17 cellular contexts compared by ENCODE assay signal in the genomic region with DNA sequence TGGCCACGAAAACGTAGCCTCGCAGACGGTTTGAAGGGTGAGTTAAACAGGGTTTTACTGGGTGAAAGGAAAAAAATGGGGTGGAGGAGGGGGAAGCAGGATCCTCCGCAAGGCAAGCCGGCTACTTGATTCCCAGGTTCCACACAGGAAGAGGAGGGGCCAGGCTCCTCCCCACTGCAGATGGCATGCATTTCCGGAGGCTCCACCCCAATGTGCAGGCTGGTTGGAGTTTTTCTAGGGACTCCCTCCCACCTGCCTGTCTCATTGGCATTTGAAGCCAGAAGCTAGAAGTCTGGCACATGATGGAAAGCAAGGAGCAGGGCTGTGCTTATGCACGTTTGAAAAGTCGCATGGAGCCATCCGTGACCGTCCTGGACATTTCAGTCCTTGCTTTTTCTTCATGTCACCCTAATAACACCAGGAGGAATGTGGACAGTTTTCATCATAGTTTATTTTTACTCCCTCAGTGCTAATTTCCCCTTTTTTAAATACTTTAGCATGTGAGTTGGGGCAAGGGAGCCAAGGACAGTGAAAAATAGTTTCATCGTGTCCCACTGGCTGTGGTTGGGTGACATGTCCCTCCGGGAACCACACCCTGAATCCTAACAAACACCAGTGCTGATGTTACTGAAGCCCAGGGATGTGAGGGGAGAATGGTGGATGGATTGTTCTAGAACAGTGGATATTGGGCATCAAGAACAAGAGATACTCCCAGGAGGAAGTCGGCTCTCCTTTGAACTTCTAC.
DNase-seq lines count a peak whose midpoint lies in the region; ATAC-seq and TF ChIP-seq lines count a peak whose summit lies in the region.
"Had no signal": no experiment of that assay in that cellular context is flagged by ENCODE, and none has a peak within 500 bp of the region (broad histone marks: within the 10 kb centered on the region; RNA-seq: fewer than 3 reads in every experiment).

No MANE protein-coding gene starts in this region.

- H3K4me3 Mint-ChIP-seq in CD14-positive monocyte: peak overlapping the region; percentile 52 to 85
- peak overlapping the region; percentile 28 for H3K4me3 Mint-ChIP-seq in dendritic cell treated with granulocyte-macrophage colony-stimulating factor and Interleukin-4, amounts not matched to agents 40 ng/mL and 50 ng/mL, for 4 days
- no peak overlapping the region for H3K4me3 Mint-ChIP-seq in T-cell
- H3K4me3 Mint-ChIP-seq: B cell; naive B cell; stimulated activated memory B cell treated with anti-CD40 and anti-IgM and Interleukin-4, amounts not matched to agents 10 μg/mL and 1 μg/mL and 100 μg/mL, for 72 hours had no signal

- H3K9me3 Mint-ChIP-seq in CD14-positive monocyte (no peaks in the 10 kb centered on the region), T-cell (no peaks in the 10 kb centered on the region)
- no peaks in the 10 kb centered on the region for H3K9me3 Mint-ChIP-seq in dendritic cell treated with granulocyte-macrophage colony-stimulating factor and Interleukin-4, amounts not matched to agents 40 ng/mL and 50 ng/mL, for 4 days
- H3K9me3 Mint-ChIP-seq: stimulated activated memory B cell treated with anti-CD40 and anti-IgM and Interleukin-4, amounts not matched to agents 10 μg/mL and 1 μg/mL and 100 μg/mL, for 72 hours had no signal

- H2AFZ ChIP-seq in GM23248: no peak overlapping the region

- H3K4me1 ChIP-seq in GM23248 (ENCODE audit: insufficient read depth): no peaks in the 10 kb centered on the region

- H3K27me3 Mint-ChIP-seq in CD14-positive monocyte (ENCODE audit: low read depth in 3 of 3) (peaks cover 0 to 4% (median 0%) of the 10 kb centered on the region in 3 donors), T-cell (peaks cover 6 to 8% of the 10 kb centered on the region in 2 donors)
- H3K27me3 Mint-ChIP-seq in dendritic cell treated with granulocyte-macrophage colony-stimulating factor and Interleukin-4, amounts not matched to agents 40 ng/mL and 50 ng/mL, for 4 days: no peaks in the 10 kb centered on the region

- no peak overlapping the region for H3K9ac ChIP-seq in GM23248

- H3K4me2 ChIP-seq in GM23248 (ENCODE audit: unreplicated experiment): no peak overlapping the region

- peak overlapping the region; percentile 77 to 97 (median 92) for H3K27ac Mint-ChIP-seq in CD14-positive monocyte
- peak overlapping the region; percentile 69 for H3K27ac Mint-ChIP-seq in dendritic cell treated with granulocyte-macrophage colony-stimulating factor and Interleukin-4, amounts not matched to agents 40 ng/mL and 50 ng/mL, for 4 days
- no peak overlapping the region for H3K27ac Mint-ChIP-seq in T-cell
- H3K27ac Mint-ChIP-seq: B cell; naive B cell; stimulated activated memory B cell treated with anti-CD40 and anti-IgM and Interleukin-4, amounts not matched to agents 10 μg/mL and 1 μg/mL and 100 μg/mL, for 72 hours had no signal

- H3K36me3 Mint-ChIP-seq in CD14-positive monocyte (peaks cover 0 to under 1% of the 10 kb centered on the region in 2 donors), T-cell (no peaks in the 10 kb centered on the region)
- H3K36me3 Mint-ChIP-seq in dendritic cell treated with granulocyte-macrophage colony-stimulating factor and Interleukin-4, amounts not matched to agents 40 ng/mL and 50 ng/mL, for 4 days (ENCODE audit: low read depth): no peaks in the 10 kb centered on the region
- H3K36me3 Mint-ChIP-seq: naive B cell; stimulated activated memory B cell treated with anti-CD40 and anti-IgM and Interleukin-4, amounts not matched to agents 10 μg/mL and 1 μg/mL and 100 μg/mL, for 72 hours had no signal

- TF ChIP-seq CTCF in CD14-positive monocyte (IDR thresholded peaks at IDR 0.05): no peak

- DNase-seq in CD14-positive monocyte (ENCODE audit: low spot score) (peak; percentile 59), HT1080 (ENCODE audit: low read depth) (peak; percentile 12), NCI-H524 (lab: John Stamatoyannopoulos, UW) (peak; percentile 96 to 98), NCI-H226 (no peak), T-cell (no peak), inferior parietal cortex (ENCODE audit: extremely low spot score) (no peak), GM23248 (no peak)
- DNase-seq: activated T-cell treated with anti-CD3 and anti-CD28 coated beads, Interleukin-2, amount 50 U/mL, for 48 hours; amniotic stem cell; erythroblast; head of caudate nucleus; naive B cell; retina; stimulated activated CD4-positive, alpha-beta T cell treated with anti-CD3 and anti-CD28 coated beads, Interleukin-4, amount 100 ng/mL, for 24 hours had no signal

- CTCF ChIA-PET in T-cell (lab: Charles Lee): no interaction called here

- intact Hi-C loops in CD14-positive monocyte (cut with micrococcal nuclease): loop anchor here in 1 of 2 donors (5.0 to 10.0 kb wide), 2 partner anchors 64 to 353 kb away; no protein-coding TSS in a partner anchor
- intact Hi-C loops in dendritic cell treated with granulocyte-macrophage colony-stimulating factor and Interleukin-4, amounts not matched to agents 40 ng/mL and 50 ng/mL, for 4 days (cut with micrococcal nuclease): no loop called here

- H3F3A ChIP-seq in GM23248 (ENCODE audit: insufficient read depth): no peaks in the 10 kb centered on the region

- POLR2A ChIA-PET in T-cell (lab: Charles Lee): no interaction called here

- no peaks in the 10 kb centered on the region for H4K20me1 ChIP-seq in GM23248 (ENCODE audit: insufficient read depth)

- no peaks in the 10 kb centered on the region for H3K9me3 ChIP-seq in GM23248 (ENCODE audit: low read depth)

- H3K27ac ChIP-seq in GM23248: no peak overlapping the region

- ATAC-seq in T-cell (replicated peaks in 1 of 4): no peak

- no peaks in the 10 kb centered on the region for H3K36me3 ChIP-seq in GM23248 (ENCODE audit: low read depth)

- H3K4me1 Mint-ChIP-seq in CD14-positive monocyte (peaks cover 53% of the 10 kb centered on the region), T-cell (no peaks in the 10 kb centered on the region)
- peaks cover 49% of the 10 kb centered on the region for H3K4me1 Mint-ChIP-seq in dendritic cell treated with granulocyte-macrophage colony-stimulating factor and Interleukin-4, amounts not matched to agents 40 ng/mL and 50 ng/mL, for 4 days (ENCODE audit: low read depth)
- H3K4me1 Mint-ChIP-seq: B cell; naive B cell; stimulated activated memory B cell treated with anti-CD40 and anti-IgM and Interleukin-4, amounts not matched to agents 10 μg/mL and 1 μg/mL and 100 μg/mL, for 72 hours had no signal

- no peaks in the 10 kb centered on the region; the same call in 1 of the 2 replicates for H3K27me3 ChIP-seq in GM23248 (replicated peaks; ENCODE audit: insufficient read depth)

- H3K79me2 ChIP-seq in GM23248 (ENCODE audit: insufficient read depth): no peaks in the 10 kb centered on the region

- WGBS in GM23248 (ENCODE audit: low coverage in 1 of 2, low lambda C conversion rate in 2 of 2, missing lambda C conversion rate in 2 of 2), 2 experiments: 32 to 37% methylated on average over 14 of the region's 14 CpGs

- H3K4me3 ChIP-seq in GM23248: no peak overlapping the region

- in situ Hi-C loops in GM23248 (cut with MboI): no loop called here

- H3K9me2 ChIP-seq in GM23248 (ENCODE audit: insufficient read depth): no peaks in the 10 kb centered on the region

Comparison
In these comparisons a context has a peak if more than half of its experiments do, and no peak if none do; other contexts are left out.
1. DNase-seq: peak in CD14-positive monocyte (single experiment), HT1080 (single experiment) and NCI-H524 (2 of 2); none in NCI-H226 (single experiment), T-cell (0 of 34), inferior parietal cortex (single experiment) and GM23248 (single experiment).
2. H3K27ac Mint-ChIP-seq: peak in CD14-positive monocyte (7 of 7) and dendritic cell treated with granulocyte-macrophage colony-stimulating factor and Interleukin-4, amounts not matched to agents 40 ng/mL and 50 ng/mL, for 4 days (single experiment); none in T-cell (0 of 2).
3. H3K4me3 Mint-ChIP-seq: peak in CD14-positive monocyte (2 of 2) and dendritic cell treated with granulocyte-macrophage colony-stimulating factor and Interleukin-4, amounts not matched to agents 40 ng/mL and 50 ng/mL, for 4 days (single experiment); none in T-cell (0 of 3).